Comparison of ENCODE assay signal across 3 cellular contexts in the genomic region with DNA sequence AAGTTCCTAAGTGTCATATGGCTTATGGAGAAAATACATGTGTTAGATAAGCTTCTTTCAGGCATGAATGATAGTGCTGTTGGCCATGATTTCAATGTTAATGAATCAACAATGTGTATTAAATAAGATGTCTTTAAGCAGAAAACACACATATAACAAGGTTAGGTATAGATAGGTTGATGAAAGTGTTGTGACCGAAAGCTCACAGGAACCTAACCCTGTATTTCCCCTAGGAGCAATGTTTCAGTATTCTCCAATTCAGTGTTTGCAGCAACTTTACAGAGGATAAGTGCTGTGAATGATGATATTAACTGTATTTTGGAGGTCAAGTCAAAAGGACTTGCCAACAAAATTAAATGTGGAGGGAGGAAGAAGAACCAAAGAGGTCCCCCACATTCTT.
"Had no signal": no experiment of that assay in that cellular context is flagged by ENCODE, and none has a peak within 500 bp of the region (broad histone marks: within the 10 kb centered on the region; RNA-seq: fewer than 3 reads in every experiment).

No MANE protein-coding gene starts in this region.

- DNase-seq: GDM1, GF-D8 had no signal

- H3K4me3 ChIP-seq: GM12878 had no signal

- ATAC-seq: GM12878 had no signal
